28 cellular contexts compared by ENCODE assay signal in the genomic region with DNA sequence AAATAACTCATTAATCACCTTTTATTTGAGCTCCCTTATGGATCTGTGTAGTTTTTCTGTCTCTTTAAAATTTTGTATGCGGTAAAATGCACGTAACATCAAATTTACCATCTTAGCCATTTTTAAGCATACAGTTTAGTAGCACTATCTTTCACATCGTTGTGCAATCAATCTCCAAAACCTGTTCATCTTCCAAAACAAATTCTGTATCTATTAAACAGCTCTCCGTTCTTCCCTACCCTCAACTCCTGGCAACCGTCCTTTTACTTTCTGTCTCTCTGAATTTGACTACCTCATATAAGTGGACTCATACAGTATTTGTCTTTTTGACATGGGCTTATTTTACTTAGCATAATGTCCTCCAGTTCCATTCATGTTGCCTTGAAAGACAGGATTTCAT.
"Had no signal": no experiment of that assay in that cellular context is flagged by ENCODE, and none has a peak within 500 bp of the region (broad histone marks: within the 10 kb centered on the region; RNA-seq: fewer than 3 reads in every experiment).

No MANE protein-coding gene starts in this region.

- H3K9me3 ChIP-seq: body of pancreas, breast epithelium, Peyer's patch, SJSA1, SK-N-SH had no signal

- ATAC-seq: activated CD8-positive, alpha-beta memory T cell treated with anti-CD3 and anti-CD28 coated beads, Interleukin-2, amount 10 ng/mL, durations not matched to agents 7 days and 5 days; activated T-cell treated with anti-CD3 and anti-CD28 coated beads, Interleukin-2, amount 50 U/mL, for 72 hours; activated T-helper 17 cell treated with anti-CD3 and anti-CD28 coated beads, Interleukin-2, amount 50 U/mL, for 72 hours; body of pancreas; PC-3 had no signal

- FAIRE-seq: astrocyte had no signal

- H3K36me3 ChIP-seq: breast epithelium, Peyer's patch had no signal

- DNase-seq: activated B cell treated with CpG ODN at 0.5 μM for 24 hours; activated CD4-positive, alpha-beta memory T cell treated with anti-CD3 and anti-CD28 coated beads, Interleukin-2, amount 10 ng/mL, durations not matched to agents 7 days and 5 days; activated CD4-positive, alpha-beta T cell treated with anti-CD3 and anti-CD28 coated beads for 1 hour; activated CD4-positive, alpha-beta T cell treated with anti-CD3 and anti-CD28 coated beads for 48 hours; activated CD8-positive, alpha-beta memory T cell treated with anti-CD3 and anti-CD28 coated beads for 24 hours; activated CD8-positive, alpha-beta memory T cell treated with anti-CD3 and anti-CD28 coated beads, Interleukin-2, amount 10 ng/mL, durations not matched to agents 7 days and 5 days; activated effector memory CD4-positive, alpha-beta T cell treated with anti-CD3 and anti-CD28 coated beads, Interleukin-2, amount 50 U/mL, for 16 hours; activated naive CD4-positive, alpha-beta T cell; activated naive CD8-positive, alpha-beta T cell treated with anti-CD3 and anti-CD28 coated beads, Interleukin-2, amount 10 ng/mL, durations not matched to agents 7 days and 5 days; activated T-cell treated with anti-CD3 and anti-CD28 coated beads, Interleukin-2, amount 50 U/mL, for 1 hour; activated T-cell treated with anti-CD3 and anti-CD28 coated beads, Interleukin-2, amount 50 U/mL, for 72 hours; body of pancreas; NCI-H1105; NCI-H1417 treated with DMSO at 0.1 percent for 48 hours; NCI-H187 treated with DMSO at 0.1 percent for 48 hours; NCI-H510A; NCI-H526; NCI-H748 treated with DMSO at 0.1 percent for 48 hours; NK-92 treated with Interleukin-12 subunit alpha and Interleukin-12 subunit beta, amount 100 ng/mL, for 24 hours; PC-3; Peyer's patch; RPMI8226; SHP77 treated with DMSO at 0.1 percent for 48 hours; SK-N-SH had no signal

- H3K4me3 ChIP-seq: body of pancreas, breast epithelium, Peyer's patch, SJSA1 had no signal

- H3K4me2 ChIP-seq: SK-N-SH had no signal

- H3K4me1 ChIP-seq: body of pancreas, breast epithelium, Peyer's patch had no signal

- H3K9ac ChIP-seq: SK-N-SH had no signal

- H3K27ac ChIP-seq: body of pancreas, breast epithelium, Peyer's patch, SJSA1 had no signal

- H3K27me3 ChIP-seq: body of pancreas, breast epithelium, Peyer's patch, SJSA1 had no signal
